ENCODE assay signal across 8 cellular contexts in the genomic region with DNA sequence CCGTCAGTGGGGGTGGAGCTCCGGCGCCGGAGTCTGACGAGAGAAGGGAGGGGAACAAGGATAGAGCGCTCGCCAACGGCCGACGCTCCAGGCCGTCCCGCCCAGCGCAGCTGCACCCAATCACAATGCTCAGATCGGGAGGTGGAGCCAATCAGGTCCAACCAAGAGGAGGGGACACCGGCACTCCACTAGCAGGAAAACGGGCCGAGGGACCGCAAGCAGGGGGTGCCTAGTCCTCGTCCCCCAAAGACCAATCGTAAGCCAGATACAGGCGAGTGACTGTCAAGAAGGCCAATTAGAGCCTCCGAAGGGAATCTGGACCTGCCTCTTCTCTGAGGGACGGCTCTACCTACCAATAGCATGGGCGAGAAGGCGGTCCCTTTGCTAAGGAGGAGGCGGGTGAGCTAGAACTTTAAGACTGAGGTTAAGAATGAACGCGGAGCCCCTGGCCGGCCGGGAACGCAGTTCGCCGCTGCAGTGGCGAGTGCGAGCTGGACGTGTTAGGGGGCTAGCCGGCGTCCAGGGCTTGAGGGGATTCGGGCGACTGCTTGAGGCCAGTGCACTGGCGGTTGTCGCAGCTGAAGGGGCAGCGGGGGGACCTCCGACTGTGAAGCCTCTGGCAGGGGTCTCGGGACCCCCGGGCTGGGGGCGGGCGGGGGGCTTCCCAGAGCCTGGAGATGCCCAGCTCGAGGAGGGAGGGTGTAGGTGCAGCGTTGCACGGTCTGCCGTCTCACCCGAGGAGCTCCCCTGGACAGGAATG. TPM values are rescaled to one million over a fixed set of nuclear protein-coding genes. Genes with fewer than 3 reads are reported as not detected.
DNase-seq lines count a peak whose midpoint lies in the region; ATAC-seq and TF ChIP-seq lines count a peak whose summit lies in the region.

A gene with protein sequence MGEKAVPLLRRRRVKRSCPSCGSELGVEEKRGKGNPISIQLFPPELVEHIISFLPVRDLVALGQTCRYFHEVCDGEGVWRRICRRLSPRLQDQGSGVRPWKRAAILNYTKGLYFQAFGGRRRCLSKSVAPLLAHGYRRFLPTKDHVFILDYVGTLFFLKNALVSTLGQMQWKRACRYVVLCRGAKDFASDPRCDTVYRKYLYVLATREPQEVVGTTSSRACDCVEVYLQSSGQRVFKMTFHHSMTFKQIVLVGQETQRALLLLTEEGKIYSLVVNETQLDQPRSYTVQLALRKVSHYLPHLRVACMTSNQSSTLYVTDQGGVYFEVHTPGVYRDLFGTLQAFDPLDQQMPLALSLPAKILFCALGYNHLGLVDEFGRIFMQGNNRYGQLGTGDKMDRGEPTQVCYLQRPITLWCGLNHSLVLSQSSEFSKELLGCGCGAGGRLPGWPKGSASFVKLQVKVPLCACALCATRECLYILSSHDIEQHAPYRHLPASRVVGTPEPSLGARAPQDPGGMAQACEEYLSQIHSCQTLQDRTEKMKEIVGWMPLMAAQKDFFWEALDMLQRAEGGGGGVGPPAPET (plus strand): TSS at position 63 of the 760 bp plus-strand sequence. CDS start 298 bp downstream, at position 361.

- H3K9me3 ChIP-seq in mucosa of stomach (ENCODE audit: control insufficient read depth, low read length) = no peaks in the 10 kb centered on the region

- peak within 1 kb of the TSS; percentile 84 for H3K9ac ChIP-seq in mucosa of stomach (ENCODE audit: low read length)

- peak within 1 kb of the TSS; percentile 66 for H3K4me3 ChIP-seq in mucosa of stomach (ENCODE audit: low read length)

- H3K27me3 ChIP-seq in mucosa of stomach (ENCODE audit: control insufficient read depth, insufficient read depth, low read length) = peaks cover 16% of the 10 kb centered on the region

- ATAC-seq in GM21737 (IDR thresholded peaks at IDR 0.05; ENCODE audit: unreplicated experiment) (peak; percentile 77), esophagus mucosa (peak; percentile 92)

- peak; percentile 100 for DNase-seq in DMS79 (lab: John Stamatoyannopoulos, UW)
- peak; percentile 81 for DNase-seq in KG1 (lab: John Stamatoyannopoulos, UW)
- DNase-seq in activated T-cell treated with anti-CD3 and anti-CD28 coated beads, Interleukin-2, amount 50 U/mL, for 48 hours = peak; percentile 99
- peak; percentile 99 for DNase-seq in stimulated activated CD8-positive, alpha-beta memory T cell treated with anti-CD3 and anti-CD28 coated beads, Interleukin-4, amount 100 ng/mL, for 48 hours

- H3K4me1 ChIP-seq in mucosa of stomach (ENCODE audit: control insufficient read depth, insufficient read depth, low read length) = peaks cover 39% of the 10 kb centered on the region

- H3K36me3 ChIP-seq in mucosa of stomach (ENCODE audit: control insufficient read depth, insufficient read depth, low read length) = peaks cover 8% of the 10 kb centered on the region

TF ChIP-seq in PFSK-1, 5 proteins besides CTCF, POLR2A, EP300 and RAD21:
- TF ChIP-seq SIN3A (IDR thresholded peaks at IDR 0.05; ENCODE audit: borderline replicate concordance, insufficient read depth, low read length) = 0 out of 2 replicates have a peak, but pooled peaks have one; percentile 7
- TF ChIP-seq FOXP2 (optimal IDR thresholded peaks at IDR 0.05; ENCODE audit: borderline replicate concordance, extremely low read depth, extremely low read length, insufficient read depth) = no peak
- TF ChIP-seq TAF1 (IDR thresholded peaks at IDR 0.05; ENCODE audit: borderline replicate concordance, insufficient read depth, low read length) = no peak; the same call in 1 of the 2 replicates
- TF ChIP-seq REST (IDR thresholded peaks at IDR 0.05; ENCODE audit: insufficient read depth in 1 of 2, low read depth in 2 of 2, low read length in 2 of 2) = no peak
- TF ChIP-seq POLR2AphosphoS5 (IDR thresholded peaks at IDR 0.05; ENCODE audit: low read depth, low read length) = peak; percentile 65; the same call in 1 of the 2 replicates

RNA-seq across cellular contexts. Expression of the gene that starts here (rescaled TPM):
- polyA plus RNA-seq in PFSK-1 (2012; ENCODE audit: insufficient read length, low read depth) = 0.98 TPM
- total RNA-seq in esophagus mucosa = 0.32 TPM

Comparison
In these comparisons a context has a peak if more than half of its experiments do, and no peak if none do; other contexts are left out.
1. Peak in every context shown above with its lines: DNase-seq, ATAC-seq and H3K4me3 ChIP-seq.
2. Peak in ATAC-seq in esophagus mucosa; RNA of the gene not detected or under 1 TPM.